Comparison of ENCODE assay signal across 9 cellular contexts in the genomic region with DNA sequence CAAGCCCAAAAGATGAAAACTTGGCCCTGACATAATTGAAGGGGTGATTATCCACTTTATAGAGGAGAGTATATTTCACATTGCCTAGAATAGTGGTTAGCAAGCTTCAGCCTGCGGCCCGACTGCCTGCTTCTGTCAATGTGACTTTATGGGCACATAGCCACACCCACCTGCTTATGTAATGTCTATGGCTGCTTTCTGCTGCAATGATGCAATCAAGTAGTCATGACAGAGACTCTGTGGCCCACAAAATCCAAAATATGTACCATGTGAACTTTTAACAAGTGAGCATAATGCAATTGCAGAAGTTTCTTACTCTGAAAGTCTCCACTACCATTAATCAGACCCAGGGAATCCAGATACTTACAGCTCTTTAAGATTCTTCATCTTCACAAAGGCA.
DNase-seq lines count a peak whose midpoint lies in the region; ATAC-seq and TF ChIP-seq lines count a peak whose summit lies in the region.
"Had no signal": no experiment of that assay in that cellular context is flagged by ENCODE, and none has a peak within 500 bp of the region (broad histone marks: within the 10 kb centered on the region; RNA-seq: fewer than 3 reads in every experiment).

No MANE protein-coding gene starts in this region.

- no peak overlapping the region for H3K4me2 ChIP-seq in IMR-90 (ENCODE audit: low read depth, low read length)

- H3K56ac ChIP-seq in IMR-90 (ENCODE audit: extremely low read depth, insufficient read depth, low read length), result no peak overlapping the region

- no peak overlapping the region for H4K91ac ChIP-seq in IMR-90 (ENCODE audit: insufficient read depth, low read depth, low read length)

- no peak overlapping the region for H4K5ac ChIP-seq in IMR-90 (ENCODE audit: low read depth, low read length)

- POLR2A ChIA-PET in IMR-90 (lab: Charles Lee; ENCODE audit: unreplicated experiment), result no interaction called here

- no TSS peak for BruUV-seq in IMR-90 (replicated peaks; lab: Mats Ljungman, UMichigan)

- no peak overlapping the region for H3K18ac ChIP-seq in IMR-90 (ENCODE audit: low read depth, low read length)

- no peak for TF ChIP-seq RAD21 in IMR-90 (IDR thresholded peaks at IDR 0.05; ENCODE audit: low read length)
- TF ChIP-seq RAD21 in liver (IDR thresholded peaks at IDR 0.05), result no peak

- H3K4me3 ChIP-seq in AG10803 (ENCODE audit: low read length), result no peak overlapping the region
- no peak overlapping the region for H3K4me3 ChIP-seq in IMR-90 (ENCODE audit: insufficient read depth, low read depth, low read length)
- no peak overlapping the region for H3K4me3 ChIP-seq in ascending aorta
- H3K4me3 ChIP-seq in liver (ENCODE audit: low read depth in 1 of 3, low read length in 3 of 3), result no peak overlapping the region

- no peak overlapping the region for H2BK5ac ChIP-seq in IMR-90 (ENCODE audit: low read depth, low read length, poor library complexity, severe bottlenecking)

- H3K79me1 ChIP-seq in IMR-90 (ENCODE audit: low read depth in 1 of 2, low read length in 2 of 2), result peaks cover 6 to 24% of the 10 kb centered on the region in 2 experiments; a peak in 3 of 4 replicates

- no peak overlapping the region for H2BK120ac ChIP-seq in IMR-90 (ENCODE audit: low read depth, low read length)

- H2BK20ac ChIP-seq in IMR-90 (ENCODE audit: low read depth, low read length), result no peak overlapping the region

- dilution Hi-C loops in IMR-90 (cut with HindIII; ENCODE audit: low sequenced_read_pairs, unreplicated experiment), result no loop called here

- H3K27ac ChIP-seq in IMR-90 (ENCODE audit: insufficient read depth, low read length) (no peak overlapping the region), ascending aorta (peak overlapping the region; percentile 44 to 75), liver (ENCODE audit: low read depth in 1 of 2, low read length in 2 of 2) (no peak overlapping the region)

- peaks cover 29% of the 10 kb centered on the region for H3K9me1 ChIP-seq in IMR-90 (ENCODE audit: insufficient read depth, low read length)

- H3K9ac ChIP-seq in IMR-90 (ENCODE audit: low read depth, low read length), result no peak overlapping the region
- H3K9ac ChIP-seq in liver (ENCODE audit: low read depth in 1 of 2, low read length in 2 of 2), result no peak overlapping the region

- no peak overlapping the region for H3K4ac ChIP-seq in IMR-90 (ENCODE audit: low read depth, low read length)

- TF ChIP-seq CTCF in AG10803 (conservative IDR thresholded peaks at IDR 0.05; ENCODE audit: low read length) (no peak), IMR-90 (conservative IDR thresholded peaks at IDR 0.05; ENCODE audit: low read depth, low read length) (no peak), ascending aorta (IDR thresholded peaks at IDR 0.05) (no peak), liver (IDR thresholded peaks at IDR 0.05; ENCODE audit: low read depth, low read length, missing input control) (no peak)

- no peak overlapping the region for H2BK15ac ChIP-seq in IMR-90 (ENCODE audit: low read depth, low read length)

- DNase-seq in AG10803 (ENCODE audit: low read depth) (peak; percentile 80), IMR-90 (peak; percentile 34), ascending aorta (ENCODE audit: low spot score in 2 of 2) (peak in 1 of 2 donors; percentile 62), COR-L47 (lab: John Stamatoyannopoulos, UW) (no peak), H4 (ENCODE audit: low spot score) (no peak), RKO (ENCODE audit: low spot score) (no peak)
- DNase-seq: NCI-H510A had no signal

- no peak overlapping the region for H2AFZ ChIP-seq in IMR-90 (replicated peaks; ENCODE audit: low read length, poor library complexity)

- ATAC-seq in IMR-90 (ENCODE audit: low read depth) (no peak), GM21447 (IDR thresholded peaks at IDR 0.05; ENCODE audit: unreplicated experiment) (no peak)

- no peaks in the 10 kb centered on the region for H3K27me3 ChIP-seq in IMR-90 (ENCODE audit: control insufficient read depth, insufficient read depth, low read length)
- no peaks in the 10 kb centered on the region for H3K27me3 ChIP-seq in ascending aorta
- no peaks in the 10 kb centered on the region for H3K27me3 ChIP-seq in liver (ENCODE audit: control insufficient read depth in 4 of 4, insufficient read depth in 4 of 4, low read length in 3 of 4)

- peaks cover 64% of the 10 kb centered on the region for H3K36me3 ChIP-seq in IMR-90 (ENCODE audit: control insufficient read depth, insufficient read depth, low read length)
- peaks cover 19 to 35% of the 10 kb centered on the region in 2 donors for H3K36me3 ChIP-seq in ascending aorta
- peaks cover 10 to 59% (median 33%) of the 10 kb centered on the region in 4 donors for H3K36me3 ChIP-seq in liver (ENCODE audit: control insufficient read depth in 4 of 4, insufficient read depth in 3 of 4, low read depth in 1 of 4, low read length in 3 of 4)

- no peak overlapping the region for H3K14ac ChIP-seq in IMR-90 (replicated peaks; ENCODE audit: low read depth, low read length)

- H4K20me1 ChIP-seq in IMR-90 (ENCODE audit: insufficient read depth, low read length), result no peaks in the 10 kb centered on the region

- H3K9me3 ChIP-seq in IMR-90 (ENCODE audit: control insufficient read depth, insufficient read depth, low read length) (no peaks in the 10 kb centered on the region), ascending aorta (no peaks in the 10 kb centered on the region), liver (ENCODE audit: control insufficient read depth in 4 of 4, low read length in 3 of 4) (no peaks in the 10 kb centered on the region)

- no CpG with 5 or more reads among the region's 2 CpGs for WGBS in IMR-90 (ENCODE audit: extremely low coverage in 2 of 2, insufficient read length in 1 of 2), 2 experiments
- 67% methylated on average over 2 of the region's 2 CpGs for WGBS in liver

- H2AK9ac ChIP-seq in IMR-90 (replicated peaks; ENCODE audit: low read depth, low read length, poor library complexity), result no peak overlapping the region

- H3K4me1 ChIP-seq in IMR-90 (ENCODE audit: control insufficient read depth, insufficient read depth, low read length) (peaks cover 15% of the 10 kb centered on the region), ascending aorta (peaks cover 28 to 60% of the 10 kb centered on the region in 2 donors), liver (ENCODE audit: control insufficient read depth in 4 of 4, insufficient read depth in 4 of 4, low read length in 3 of 4) (no peaks in the 10 kb centered on the region)

- no peak overlapping the region for H3K23ac ChIP-seq in IMR-90 (ENCODE audit: low read depth, low read length)

- CTCF ChIA-PET in IMR-90 (lab: Yijun Ruan, JAX), result no interaction called here

- in situ Hi-C loops in IMR-90 (cut with MboI; ENCODE audit: low sequenced_read_pairs), result no loop called here

- H2AK5ac ChIP-seq in IMR-90 (ENCODE audit: low read depth, low read length), result no peak overlapping the region

- no peak overlapping the region for H4K8ac ChIP-seq in IMR-90 (ENCODE audit: low read depth in 2 of 2, low read length in 2 of 2)

- intact Hi-C loops in IMR-90 (cut with micrococcal nuclease), result no loop called here
- intact Hi-C loops in ascending aorta (cut with DNase I), result loop anchor here (2.0 kb wide), 1 partner anchor 103 kb away; a partner anchor contains a TSS

- TF ChIP-seq POLR2A in IMR-90 (IDR thresholded peaks at IDR 0.05; ENCODE audit: low read depth, low read length), result no peak

TF ChIP-seq in IMR-90, 13 proteins besides CTCF, POLR2A, EP300 and RAD21:
- no peak for TF ChIP-seq MAZ (IDR thresholded peaks at IDR 0.05; ENCODE audit: borderline replicate concordance, low read depth, low read length)
- TF ChIP-seq, protein P1, sequence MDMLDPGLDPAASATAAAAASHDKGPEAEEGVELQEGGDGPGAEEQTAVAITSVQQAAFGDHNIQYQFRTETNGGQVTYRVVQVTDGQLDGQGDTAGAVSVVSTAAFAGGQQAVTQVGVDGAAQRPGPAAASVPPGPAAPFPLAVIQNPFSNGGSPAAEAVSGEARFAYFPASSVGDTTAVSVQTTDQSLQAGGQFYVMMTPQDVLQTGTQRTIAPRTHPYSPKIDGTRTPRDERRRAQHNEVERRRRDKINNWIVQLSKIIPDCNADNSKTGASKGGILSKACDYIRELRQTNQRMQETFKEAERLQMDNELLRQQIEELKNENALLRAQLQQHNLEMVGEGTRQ (IDR thresholded peaks at IDR 0.05; ENCODE audit: low read depth, low read length), result no peak
- TF ChIP-seq CEBPB (IDR thresholded peaks at IDR 0.05; ENCODE audit: low read depth, low read length), result peak; percentile 87
- no peak for TF ChIP-seq RFX5 (IDR thresholded peaks at IDR 0.05; ENCODE audit: low read depth, low read length)
- no peak for TF ChIP-seq MAFK (IDR thresholded peaks at IDR 0.05; ENCODE audit: low read depth, low read length)
- no peak for TF ChIP-seq RCOR1 (IDR thresholded peaks at IDR 0.05; ENCODE audit: insufficient replicate concordance, low read length)
- TF ChIP-seq FOS (IDR thresholded peaks at IDR 0.05; ENCODE audit: low read depth, low read length), result no peak
- no peak for TF ChIP-seq CHD1 (IDR thresholded peaks at IDR 0.05; ENCODE audit: low read depth, low read length)

TF ChIP-seq in liver, 16 proteins besides CTCF, POLR2A, EP300 and RAD21:
- TF ChIP-seq FOXA2 (IDR thresholded peaks at IDR 0.05) (no peak), SP1 (IDR thresholded peaks at IDR 0.05) (no peak), TAF1 (conservative IDR thresholded peaks at IDR 0.05) (no peak), HNF4A (conservative IDR thresholded peaks at IDR 0.05) (no peak)
- TF ChIP-seq, protein P2, sequence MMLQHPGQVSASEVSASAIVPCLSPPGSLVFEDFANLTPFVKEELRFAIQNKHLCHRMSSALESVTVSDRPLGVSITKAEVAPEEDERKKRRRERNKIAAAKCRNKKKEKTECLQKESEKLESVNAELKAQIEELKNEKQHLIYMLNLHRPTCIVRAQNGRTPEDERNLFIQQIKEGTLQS (IDR thresholded peaks at IDR 0.05), result peak; percentile 13

Comparison
In these comparisons a context has a peak if more than half of its experiments do, and no peak if none do; other contexts are left out.
1. DNase-seq: peak in AG10803 (single experiment) and IMR-90 (single experiment); none in COR-L47 (single experiment), H4 (single experiment) and RKO (single experiment).
2. H3K27ac ChIP-seq: peak in ascending aorta (2 of 2); none in IMR-90 (single experiment) and liver (0 of 2).